ENCODE assay signal across 9 cellular contexts in the genomic region with DNA sequence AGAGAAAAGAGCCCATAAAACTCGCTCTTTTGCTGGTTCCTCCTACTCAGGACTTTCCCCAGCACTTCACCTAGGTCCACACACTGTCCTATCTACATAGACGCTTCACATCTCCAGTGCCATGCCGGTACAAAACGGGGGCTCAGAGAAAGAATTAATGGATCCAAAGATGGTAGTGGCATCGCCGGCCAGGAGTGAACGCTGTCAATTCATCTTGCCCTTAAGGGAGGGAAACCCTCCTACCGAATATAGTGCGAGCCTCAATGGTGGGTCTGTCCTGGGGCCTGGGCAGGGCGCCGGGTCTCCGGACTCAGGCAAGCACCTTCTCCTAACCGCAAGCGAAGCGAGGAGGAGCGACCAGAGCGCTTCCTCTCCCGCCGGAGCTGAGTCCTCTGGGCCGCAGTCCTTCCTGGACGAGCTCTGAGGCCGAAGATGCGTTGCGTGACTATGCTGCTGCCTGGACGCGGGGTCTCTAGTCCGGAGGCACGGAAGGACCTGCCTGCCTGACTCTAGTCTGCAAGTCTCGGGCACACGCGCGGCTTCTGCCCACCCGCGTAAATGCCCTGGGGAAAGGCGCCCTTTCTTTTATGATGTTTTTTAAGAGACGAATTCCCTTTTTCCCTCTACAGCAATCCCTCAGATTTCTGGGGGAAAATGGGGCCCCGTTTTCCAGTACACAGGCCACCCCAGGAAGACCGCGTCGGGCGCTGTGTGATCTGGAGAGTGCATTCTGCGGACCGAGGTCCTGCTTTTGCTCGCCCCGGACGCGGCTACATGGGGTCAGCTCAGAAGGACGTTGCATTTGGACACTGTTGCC.
DNase-seq lines count a peak whose midpoint lies in the region; ATAC-seq and TF ChIP-seq lines count a peak whose summit lies in the region.
"Had no signal": no experiment of that assay in that cellular context is flagged by ENCODE, and none has a peak within 500 bp of the region (broad histone marks: within the 10 kb centered on the region; RNA-seq: fewer than 3 reads in every experiment).

No MANE protein-coding gene starts in this region.

- H3K36me3 Mint-ChIP-seq in activated T-helper 17 cell treated with anti-CD3 and anti-CD28 coated beads, Interleukin-2, amount 50 U/mL, for 72 hours (ENCODE audit: low read depth) = peaks cover 2% of the 10 kb centered on the region

- H3K4me3 Mint-ChIP-seq in activated T-helper 17 cell treated with anti-CD3 and anti-CD28 coated beads, Interleukin-2, amount 50 U/mL, for 72 hours = peak overlapping the region; percentile 62

- in situ Hi-C loops in KBM-7 (cut with MboI; ENCODE audit: low pct_unique_long_range_greater_than_20kb, low sequenced_read_pairs) = no loop called here

- H3K4me1 Mint-ChIP-seq in activated T-helper 17 cell treated with anti-CD3 and anti-CD28 coated beads, Interleukin-2, amount 50 U/mL, for 72 hours = peaks cover 13% of the 10 kb centered on the region

- ATAC-seq in activated T-helper 17 cell treated with anti-CD3 and anti-CD28 coated beads, Interleukin-2, amount 50 U/mL, for 72 hours (replicated peaks) = no peak
- no peak for ATAC-seq in GM21737 (IDR thresholded peaks at IDR 0.05; ENCODE audit: unreplicated experiment)

- 57 to 58% methylated on average over 29 to 48 of the region's 48 CpGs for WGBS in lower leg skin, 2 donors

- peaks cover under 1% of the 10 kb centered on the region for H3K9me3 Mint-ChIP-seq in activated T-helper 17 cell treated with anti-CD3 and anti-CD28 coated beads, Interleukin-2, amount 50 U/mL, for 72 hours

- H3K4me3 ChIP-seq in skeletal muscle cell (ENCODE audit: low read depth, low read length) = peak overlapping the region; percentile 12
- H3K4me3 ChIP-seq in lower leg skin (ENCODE audit: low read depth, poor library complexity, severe bottlenecking) = no peak overlapping the region

- peaks cover 22% of the 10 kb centered on the region for H3K27me3 Mint-ChIP-seq in activated T-helper 17 cell treated with anti-CD3 and anti-CD28 coated beads, Interleukin-2, amount 50 U/mL, for 72 hours

- intact Hi-C loops in lower leg skin (cut with DNase I; ENCODE audit: low total_unique reads) = no loop called here

- DNase-seq in KBM-7 = peak; percentile 47
- DNase-seq in iPS-NIHi11 (ENCODE audit: low spot score) = peak; percentile 36
- DNase-seq in skeletal muscle cell (ENCODE audit: low read depth) = no peak
- no peak for DNase-seq in NCI-H526 treated with DMSO at 0.1 percent for 48 hours (lab: John Stamatoyannopoulos, UW)
- DNase-seq in NCI-H1048 (lab: John Stamatoyannopoulos, UW) = no peak
- no peak for DNase-seq in lower leg skin (ENCODE audit: low spot score in 2 of 2)
- DNase-seq: NCI-H1694 had no signal

- no peak for TF ChIP-seq POLR2A in lower leg skin (IDR thresholded peaks at IDR 0.05)

- H3K27ac Mint-ChIP-seq in activated T-helper 17 cell treated with anti-CD3 and anti-CD28 coated beads, Interleukin-2, amount 50 U/mL, for 72 hours = no peak overlapping the region

- TF ChIP-seq CTCF in lower leg skin (IDR thresholded peaks at IDR 0.05) = no peak

Comparison
In these comparisons a context has a peak if more than half of its experiments do, and no peak if none do; other contexts are left out.
1. DNase-seq: peak in KBM-7 (single experiment) and iPS-NIHi11 (single experiment); none in skeletal muscle cell (single experiment), NCI-H526 treated with DMSO at 0.1 percent for 48 hours (single experiment), NCI-H1048 (single experiment) and lower leg skin (0 of 2).